8 cellular contexts compared by ENCODE assay signal in the genomic region with DNA sequence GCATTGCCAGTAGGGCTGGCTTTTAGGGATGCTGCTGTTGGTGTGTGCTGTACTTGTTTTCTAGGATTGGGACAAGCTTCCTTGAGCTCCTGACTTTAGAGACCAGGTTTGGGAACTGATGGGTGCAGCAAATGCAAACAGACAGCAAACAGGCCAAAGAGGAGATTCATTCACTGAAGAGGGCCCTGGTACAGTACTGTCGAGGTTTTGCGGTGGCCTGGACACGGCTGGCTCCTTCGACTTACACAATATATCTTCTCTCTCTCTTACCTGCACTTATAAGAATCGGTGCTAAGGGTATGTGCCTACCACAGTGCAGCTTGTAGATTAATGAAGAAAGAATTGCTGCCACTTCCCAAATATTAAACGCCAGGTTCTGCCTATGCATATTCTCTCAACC. TPM values are rescaled to one million over a fixed set of nuclear protein-coding genes. Genes with fewer than 3 reads are reported as not detected.
DNase-seq lines count a peak whose midpoint lies in the region; ATAC-seq, FAIRE-seq and TF ChIP-seq lines count a peak whose summit lies in the region.

No MANE protein-coding gene starts in this region.

- intact Hi-C loops in prostate gland (cut with DNase I) = loop anchor here (5.0 kb wide), 2 partner anchors 40 to 65 kb away; no protein-coding TSS in a partner anchor

- no peak for FAIRE-seq in HTR-8/SVneo (lab: Jason Lieb, UNC)
- no peak for FAIRE-seq in H54 (lab: Jason Lieb, UNC)
- FAIRE-seq in frontal cortex (lab: Jason Lieb, UNC) = no peak

- H3K36me3 Mint-ChIP-seq in T-cell = peaks cover 10% of the 10 kb centered on the region

- POLR2A ChIA-PET in T-cell (lab: Charles Lee) = interaction anchor here (0.6 to 2.2 kb wide), 6 partner anchors 15 to 441 kb away, joined by 3 to 11 read pairs (median 3); no protein-coding TSS in a partner anchor

- 50% methylated on average over 6 of the region's 6 CpGs for WGBS in prostate gland

- no peaks in the 10 kb centered on the region for H3K4me1 ChIP-seq in prostate gland (replicated peaks)

- peak overlapping the region; percentile 91 to 93 for H3K27ac Mint-ChIP-seq in T-cell

- DNase-seq in GM06990 (ENCODE audit: extremely low read depth, insufficient read length) = no peak
- no peak for DNase-seq in T-cell
- DNase-seq in fibroblast of pulmonary artery (ENCODE audit: low read depth) = no peak
- peak; percentile 4 for DNase-seq in prostate gland (ENCODE audit: low spot score)
- DNase-seq in HTR-8/SVneo (ENCODE audit: insufficient read length, low spot score) = no peak
- DNase-seq in H54 (ENCODE audit: insufficient read length, low spot score) = no peak
- DNase-seq in inferior parietal cortex (ENCODE audit: extremely low spot score) = no peak
- no peak for DNase-seq in frontal cortex (ENCODE audit: low spot score in 2 of 2)

- peaks cover 3% of the 10 kb centered on the region for H3K36me3 ChIP-seq in GM06990 (ENCODE audit: control insufficient read depth, insufficient read depth, low read length)
- no peaks in the 10 kb centered on the region for H3K36me3 ChIP-seq in prostate gland

- ATAC-seq in T-cell (replicated peaks in 1 of 4) = no peak

- H3K27ac ChIP-seq in prostate gland = peak overlapping the region; percentile 58 to 77

- no peaks in the 10 kb centered on the region for H3K9me3 Mint-ChIP-seq in T-cell

- CTCF ChIA-PET in T-cell (lab: Charles Lee) = interaction anchor here (0.6 kb wide), 2 partner anchors 31 to 1596 kb away, joined by 3 read pairs; no protein-coding TSS in a partner anchor

- peak overlapping the region; percentile 100 for H3K4me3 ChIP-seq in GM06990 (replicated peaks; ENCODE audit: low read depth, low read length)
- peak overlapping the region; percentile 93 for H3K4me3 ChIP-seq in fibroblast of pulmonary artery (replicated peaks; ENCODE audit: low read depth, low read length)
- peak overlapping the region; percentile 64 to 78 for H3K4me3 ChIP-seq in prostate gland

- H3K27me3 ChIP-seq in GM06990 (replicated peaks; ENCODE audit: control insufficient read depth, insufficient read depth, low read length) (no peaks in the 10 kb centered on the region), prostate gland (replicated peaks; ENCODE audit: insufficient read depth) (no peaks in the 10 kb centered on the region)

- peaks cover 32 to 48% (median 41%) of the 10 kb centered on the region in 3 donors for H3K4me1 Mint-ChIP-seq in T-cell

- TF ChIP-seq CTCF in GM06990 (IDR thresholded peaks at IDR 0.05; ENCODE audit: insufficient read depth, low read length, poor library complexity, severe bottlenecking) (no peak), fibroblast of pulmonary artery (IDR thresholded peaks at IDR 0.05; ENCODE audit: low read length, missing control alignments) (no peak), prostate gland (IDR thresholded peaks at IDR 0.05) (no peak)

- peak overlapping the region; percentile 85 to 92 (median 90) for H3K4me3 Mint-ChIP-seq in T-cell

- H3K9me3 ChIP-seq in prostate gland = no peaks in the 10 kb centered on the region

- TF ChIP-seq POLR2A in prostate gland (IDR thresholded peaks at IDR 0.05) (no peak), H54 (IDR thresholded peaks at IDR 0.05; ENCODE audit: low read depth, low read length) (no peak)

- H3K27me3 Mint-ChIP-seq in T-cell = no peaks in the 10 kb centered on the region

RNA-seq across cellular contexts. Expression of gene ATP1A1, which starts 44.6 kb away (rescaled TPM):
- total RNA-seq in T-cell (100 to 1,000 TPM; 230 to 292 (median 266) TPM), prostate gland (100 to 1,000 TPM; 365 to 536 TPM), frontal cortex (79.9 TPM)
